In genomic region chr2:1887106-1887505, GRCh38 we compare ENCODE assay signal across 23 cellular contexts.
"Had no signal": no experiment of that assay in that cellular context is flagged by ENCODE, and none has a peak within 500 bp of the region (broad histone marks: within the 10 kb centered on the region; RNA-seq: fewer than 3 reads in every experiment).

No MANE protein-coding gene starts in this region.

- H3K9ac ChIP-seq: KMS-11 had no signal

- H3K4me3 ChIP-seq: MG63 had no signal

- H3K36me3 ChIP-seq: MG63 had no signal

- H3K27ac ChIP-seq: KMS-11 had no signal

- H3K9me3 ChIP-seq: MG63 had no signal

- H3K4me2 ChIP-seq: KMS-11 had no signal

- DNase-seq: MM.1S, NCI-H1092, NCI-H1092 treated with DMSO at 0.1 percent for 48 hours, NCI-H1105, NCI-H1105 treated with DMSO at 0.1 percent for 48 hours, NCI-H1417 treated with DMSO at 0.1 percent for 48 hours, NCI-H1436, NCI-H1436 treated with DMSO at 0.1 percent for 48 hours, NCI-H187 treated with DMSO at 0.1 percent for 48 hours, NCI-H1930, NCI-H2029, NCI-H2029 treated with DMSO at 0.1 percent for 48 hours, NCI-H2081, NCI-H2081 treated with DMSO at 0.1 percent for 48 hours, NCI-H2107, NCI-H2171, NCI-H2171 treated with DMSO at 0.1 percent for 48 hours, NCI-H2227 treated with DMSO at 0.1 percent for 48 hours, NCI-H226, NCI-H345, NCI-H446 treated with DMSO at 0.1 percent for 48 hours had no signal
